Comparison of ENCODE assay signal across 22 cellular contexts in the genomic region with DNA sequence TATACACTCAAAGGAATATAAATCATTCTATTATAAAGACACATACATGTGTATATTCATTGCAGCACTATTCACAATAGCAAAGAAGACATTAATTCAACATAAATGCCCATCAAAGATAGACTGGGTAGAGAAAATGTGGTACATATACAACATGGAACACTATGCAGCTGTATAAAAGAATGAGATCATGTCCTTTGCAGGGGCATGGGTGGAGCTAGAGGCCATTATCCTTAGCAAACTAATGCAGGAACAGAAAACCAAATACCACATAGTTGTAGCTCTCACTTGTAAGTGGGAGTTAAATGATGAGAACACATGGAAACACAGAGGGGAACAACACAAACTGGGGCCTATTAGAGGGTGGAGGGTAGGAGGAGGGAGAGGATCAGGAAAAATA.
DNase-seq lines count a peak whose midpoint lies in the region; ATAC-seq, FAIRE-seq and TF ChIP-seq lines count a peak whose summit lies in the region.
"Had no signal": no experiment of that assay in that cellular context is flagged by ENCODE, and none has a peak within 500 bp of the region (broad histone marks: within the 10 kb centered on the region; RNA-seq: fewer than 3 reads in every experiment).

No MANE protein-coding gene starts in this region.

- H3K4me1 Mint-ChIP-seq in stimulated activated naive B cell treated with anti-CD40 and anti-IgM and Interleukin-4, amounts not matched to agents 10 μg/mL and 1 μg/mL and 100 μg/mL, for 72 hours, result no peaks in the 10 kb centered on the region
- H3K4me1 Mint-ChIP-seq: B cell; CD4-positive, CD25-positive, alpha-beta regulatory T cell had no signal

- no peak for TF ChIP-seq EP300 in A549 (IDR thresholded peaks at IDR 0.05)
- no peak for TF ChIP-seq EP300 in HepG2 (IDR thresholded peaks at IDR 0.05; ENCODE audit: low read depth in 2 of 2, low read length in 2 of 2)
- no peak for TF ChIP-seq EP300 in HepG2 (CRISPR knock-in tag; IDR thresholded peaks at IDR 0.05; ENCODE audit: borderline replicate concordance)

- TF ChIP-seq POLR2A in A549 (IDR thresholded peaks at IDR 0.05; ENCODE audit: low read length) (no peak), HepG2 (IDR thresholded peaks at IDR 0.05; ENCODE audit: insufficient read depth in 1 of 2, low read depth in 2 of 2, low read length in 2 of 2) (no peak)

- H3K9ac ChIP-seq in HepG2 (ENCODE audit: insufficient read depth, low read depth, low read length), result no peak overlapping the region
- H3K9ac ChIP-seq: BLaER1, GM23248 had no signal

- no peak for TF ChIP-seq RAD21 in A549 (conservative IDR thresholded peaks at IDR 0.05 in 1 of 2, IDR thresholded peaks at IDR 0.05 in 1 of 2)
- TF ChIP-seq RAD21 in HepG2 (CRISPR knock-in tag; IDR thresholded peaks at IDR 0.05), result no peak

- no peaks in the 10 kb centered on the region for H3K9me3 Mint-ChIP-seq in stimulated activated naive B cell treated with anti-CD40 and anti-IgM and Interleukin-4, amounts not matched to agents 10 μg/mL and 1 μg/mL and 100 μg/mL, for 72 hours
- H3K9me3 Mint-ChIP-seq: CD8-positive, alpha-beta T cell had no signal

- no peaks in the 10 kb centered on the region for H3K79me2 ChIP-seq in HepG2 (ENCODE audit: insufficient read depth, low read length)

- H3K4me3 Mint-ChIP-seq in stimulated activated naive B cell treated with anti-CD40 and anti-IgM and Interleukin-4, amounts not matched to agents 10 μg/mL and 1 μg/mL and 100 μg/mL, for 72 hours, result no peak overlapping the region
- H3K4me3 Mint-ChIP-seq: B cell; CD4-positive, CD25-positive, alpha-beta regulatory T cell; CD8-positive, alpha-beta T cell had no signal

- no peaks in the 10 kb centered on the region for H3K27me3 ChIP-seq in HepG2 (ENCODE audit: control insufficient read depth in 1 of 2, insufficient read depth in 2 of 2, low read length in 2 of 2)
- H3K27me3 ChIP-seq: BLaER1 had no signal

- POLR2A ChIA-PET in A549 (lab: Yijun Ruan, JAX), result interaction anchor here (5.2 kb wide), 1 partner anchor 10 kb away, joined by 20 read pairs; no protein-coding TSS in a partner anchor
- POLR2A ChIA-PET in HepG2 (lab: Yijun Ruan, JAX), result interaction anchor here (1.0 to 2.5 kb wide), 4 partner anchors 9 to 70 kb away, joined by 3 to 14 read pairs (median 4); no protein-coding TSS in a partner anchor

- H3K36me3 ChIP-seq in HepG2 (replicated peaks in 1 of 2; ENCODE audit: control insufficient read depth in 1 of 2, insufficient read depth in 2 of 2, low read length in 2 of 2), result no peaks in the 10 kb centered on the region
- H3K36me3 ChIP-seq: BLaER1 had no signal

- H3K27ac Mint-ChIP-seq in stimulated activated naive B cell treated with anti-CD40 and anti-IgM and Interleukin-4, amounts not matched to agents 10 μg/mL and 1 μg/mL and 100 μg/mL, for 72 hours, result no peak overlapping the region
- H3K27ac Mint-ChIP-seq: B cell; CD4-positive, CD25-positive, alpha-beta regulatory T cell; CD8-positive, alpha-beta T cell had no signal

- intact Hi-C loops in HepG2 (cut with micrococcal nuclease; ENCODE audit: unreplicated experiment), result loop anchor here (5.0 kb wide), 1 partner anchor 39 kb away; no protein-coding TSS in a partner anchor

- no peaks in the 10 kb centered on the region for H3K9me3 ChIP-seq in A549
- H3K9me3 ChIP-seq in HepG2 (ENCODE audit: low read length), result no peaks in the 10 kb centered on the region
- H3K9me3 ChIP-seq: BLaER1 had no signal

- FAIRE-seq in A549 (lab: Jason Lieb, UNC) (no peak), GM19239 (lab: Jason Lieb, UNC) (peak; percentile 72), HepG2 (lab: Jason Lieb, UNC) (no peak)
- FAIRE-seq: D721Med, GM12878, H1 had no signal

- H4K20me1 ChIP-seq in HepG2 (ENCODE audit: insufficient read depth, low read length), result no peaks in the 10 kb centered on the region
- H4K20me1 ChIP-seq: BLaER1 had no signal

- H3K4me2 ChIP-seq in A549 (no peak overlapping the region; the same call in 2 of the 3 replicates), HepG2 (ENCODE audit: low read depth, low read length) (no peak overlapping the region)
- H3K4me2 ChIP-seq: BLaER1 had no signal

- no TSS peak for BruUV-seq in HepG2 (replicated peaks; lab: Mats Ljungman, UMichigan)

- ATAC-seq in A549, result no peak
- no peak for ATAC-seq in HepG2
- ATAC-seq in stimulated activated naive B cell treated with anti-CD40 and anti-IgM and Interleukin-4, amounts not matched to agents 10 μg/mL and 1 μg/mL and 100 μg/mL, for 72 hours (replicated peaks), result no peak
- ATAC-seq: CD8-positive, alpha-beta T cell; GM12878 had no signal

- no peaks in the 10 kb centered on the region for H3K27me3 Mint-ChIP-seq in stimulated activated naive B cell treated with anti-CD40 and anti-IgM and Interleukin-4, amounts not matched to agents 10 μg/mL and 1 μg/mL and 100 μg/mL, for 72 hours
- H3K27me3 Mint-ChIP-seq: B cell had no signal

- H3K4me1 ChIP-seq in A549 (peaks cover 48% of the 10 kb centered on the region), HepG2 (ENCODE audit: insufficient read depth, low read length) (peaks cover 90% of the 10 kb centered on the region)
- H3K4me1 ChIP-seq: BLaER1 had no signal

- in situ Hi-C loops in HepG2 (cut with HindIII; ENCODE audit: extremely low pct_ligation_motif_present, low pct_unique_long_range_greater_than_20kb), result no loop called here

- H3K36me3 Mint-ChIP-seq in stimulated activated naive B cell treated with anti-CD40 and anti-IgM and Interleukin-4, amounts not matched to agents 10 μg/mL and 1 μg/mL and 100 μg/mL, for 72 hours, result no peaks in the 10 kb centered on the region
- H3K36me3 Mint-ChIP-seq: CD4-positive, CD25-positive, alpha-beta regulatory T cell; CD8-positive, alpha-beta T cell had no signal

- CTCF ChIA-PET in A549 (lab: Yijun Ruan, JAX) (interaction anchor here (1.0 kb wide), 1 partner anchor 147 kb away, joined by 4 read pairs; no protein-coding TSS in a partner anchor), HepG2 (lab: Yijun Ruan, JAX; ENCODE audit: low intra/inter-chr PET ratio, low total read pairs) (interaction anchor here (0.6 kb wide), 1 partner anchor 37 kb away, joined by 3 read pairs; no protein-coding TSS in a partner anchor)

- DNase-seq in A549 (ENCODE audit: low read depth in 1 of 2, low spot score in 1 of 2), result no peak
- no peak for DNase-seq in GM19239 (ENCODE audit: insufficient read length, low spot score)
- DNase-seq in HepG2 (ENCODE audit: low spot score), result no peak
- no peak for DNase-seq in cerebellar nuclear complex (lab: John Stamatoyannopoulos, UW)
- DNase-seq in AML-193 (lab: John Stamatoyannopoulos, UW), result no peak
- no peak for DNase-seq in stimulated activated naive B cell treated with anti-CD40 and anti-IgM and Interleukin-4, amounts not matched to agents 10 μg/mL and 1 μg/mL and 100 μg/mL, for 72 hours
- DNase-seq: 8988T; CD4-positive, CD25-positive, alpha-beta regulatory T cell; CD8-positive, alpha-beta T cell; DMS 273 treated with DMSO at 0.1 percent for 48 hours; DMS79; EL; GDM1; GM23248; H7; HCEC 1CT had no signal

- TF ChIP-seq CTCF in A549 (IDR thresholded peaks at IDR 0.05), result no peak
- no peak for TF ChIP-seq CTCF in HepG2 (CRISPR knock-in tag; IDR thresholded peaks at IDR 0.05)

- no peak overlapping the region for H2AFZ ChIP-seq in HepG2 (ENCODE audit: low read length)
- H2AFZ ChIP-seq: GM23248 had no signal

- peak overlapping the region; percentile 83 to 85 for H3K27ac ChIP-seq in A549
- peak overlapping the region; percentile 79 for H3K27ac ChIP-seq in HepG2 (ENCODE audit: extremely low read length, insufficient read depth, low read length)
- H3K27ac ChIP-seq: BLaER1, C4-2B, GM23248 had no signal

- no peak overlapping the region for H3K4me3 ChIP-seq in A549
- H3K4me3 ChIP-seq in HepG2 (replicated peaks in 1 of 3; ENCODE audit: insufficient read depth in 1 of 3, low read depth in 2 of 3, low read length in 3 of 3), result no peak overlapping the region
- H3K4me3 ChIP-seq: BLaER1, GM12878, GM23248 had no signal

TF ChIP-seq in A549, 52 proteins besides CTCF, POLR2A, EP300 and RAD21 (continues in another document):
- no peak for TF ChIP-seq PBX3 (IDR thresholded peaks at IDR 0.05)
- TF ChIP-seq HOXA7 (CRISPR knock-in tag; IDR thresholded peaks at IDR 0.05), result no peak
- no peak for TF ChIP-seq HEYL (CRISPR knock-in tag; IDR thresholded peaks at IDR 0.05)
- no peak for TF ChIP-seq KDM5A (IDR thresholded peaks at IDR 0.05)
- TF ChIP-seq ZNF302 (CRISPR knock-in tag; IDR thresholded peaks at IDR 0.05), result no peak

TF ChIP-seq in HepG2, 621 proteins besides CTCF, POLR2A, EP300 and RAD21 (continues in another document):
- TF ChIP-seq ZNF772 (CRISPR knock-in tag; IDR thresholded peaks at IDR 0.05), result no peak
- no peak for TF ChIP-seq HES4 (CRISPR knock-in tag; IDR thresholded peaks at IDR 0.05; ENCODE audit: borderline replicate concordance)
- TF ChIP-seq PAF1 (CRISPR knock-in tag; IDR thresholded peaks at IDR 0.05), result no peak
- no peak for TF ChIP-seq PCBP2 (optimal IDR thresholded peaks at IDR 0.05; ENCODE audit: low read depth, low read length, poor library complexity, severe bottlenecking)
- TF ChIP-seq, protein P1, sequence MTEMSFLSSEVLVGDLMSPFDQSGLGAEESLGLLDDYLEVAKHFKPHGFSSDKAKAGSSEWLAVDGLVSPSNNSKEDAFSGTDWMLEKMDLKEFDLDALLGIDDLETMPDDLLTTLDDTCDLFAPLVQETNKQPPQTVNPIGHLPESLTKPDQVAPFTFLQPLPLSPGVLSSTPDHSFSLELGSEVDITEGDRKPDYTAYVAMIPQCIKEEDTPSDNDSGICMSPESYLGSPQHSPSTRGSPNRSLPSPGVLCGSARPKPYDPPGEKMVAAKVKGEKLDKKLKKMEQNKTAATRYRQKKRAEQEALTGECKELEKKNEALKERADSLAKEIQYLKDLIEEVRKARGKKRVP (CRISPR knock-in tag; IDR thresholded peaks at IDR 0.05), result peak in 1 of 2 experiments; percentile 27; a peak in 1 of 4 replicates
- TF ChIP-seq, protein P2, sequence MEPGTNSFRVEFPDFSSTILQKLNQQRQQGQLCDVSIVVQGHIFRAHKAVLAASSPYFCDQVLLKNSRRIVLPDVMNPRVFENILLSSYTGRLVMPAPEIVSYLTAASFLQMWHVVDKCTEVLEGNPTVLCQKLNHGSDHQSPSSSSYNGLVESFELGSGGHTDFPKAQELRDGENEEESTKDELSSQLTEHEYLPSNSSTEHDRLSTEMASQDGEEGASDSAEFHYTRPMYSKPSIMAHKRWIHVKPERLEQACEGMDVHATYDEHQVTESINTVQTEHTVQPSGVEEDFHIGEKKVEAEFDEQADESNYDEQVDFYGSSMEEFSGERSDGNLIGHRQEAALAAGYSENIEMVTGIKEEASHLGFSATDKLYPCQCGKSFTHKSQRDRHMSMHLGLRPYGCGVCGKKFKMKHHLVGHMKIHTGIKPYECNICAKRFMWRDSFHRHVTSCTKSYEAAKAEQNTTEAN (CRISPR knock-in tag; conservative IDR thresholded peaks at IDR 0.05), result 0 out of 2 replicates have a peak, but pooled peaks have one; percentile 21
- no peak for TF ChIP-seq CCAR2 (optimal IDR thresholded peaks at IDR 0.05; ENCODE audit: low read depth, low read length)
- TF ChIP-seq ZNF260 (CRISPR knock-in tag; IDR thresholded peaks at IDR 0.05; ENCODE audit: borderline replicate concordance, low read depth), result peak; percentile 100
- no peak for TF ChIP-seq SOX6 (IDR thresholded peaks at IDR 0.05)
- no peak for TF ChIP-seq SOX6 (CRISPR knock-in tag; IDR thresholded peaks at IDR 0.05)
- TF ChIP-seq CHCHD3 (CRISPR knock-in tag; IDR thresholded peaks at IDR 0.05), result no peak

Comparison
In these comparisons a context has a peak if more than half of its experiments do, and no peak if none do; other contexts are left out.
1. Of the 38 proteins assayed by ChIP-seq in both HepG2 and A549: peak only in HepG2: KDM1A; only in A549: none; in both: none; in neither: 37.